ENCODE assay signal across 10 cellular contexts in the genomic region with DNA sequence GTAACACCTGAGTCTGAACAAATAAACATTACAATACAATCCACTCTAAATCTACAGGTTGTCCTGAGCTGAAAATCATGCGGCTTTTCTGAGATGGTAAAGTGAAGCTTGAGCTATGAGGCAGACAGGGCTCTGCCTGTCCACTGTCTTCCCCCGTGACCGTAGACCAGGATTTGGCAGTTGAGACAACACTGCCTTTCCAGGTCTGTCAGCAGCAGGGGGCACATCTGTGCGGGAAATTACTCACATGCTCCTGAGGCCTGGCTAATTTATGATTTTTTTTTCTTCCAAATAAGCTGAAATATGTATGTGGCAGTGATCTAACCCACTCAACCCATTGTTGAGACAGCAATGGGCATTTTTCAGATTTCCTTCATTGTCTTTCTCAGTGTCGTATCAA.
DNase-seq lines count a peak whose midpoint lies in the region; ATAC-seq and TF ChIP-seq lines count a peak whose summit lies in the region.
"Had no signal": no experiment of that assay in that cellular context is flagged by ENCODE, and none has a peak within 500 bp of the region (broad histone marks: within the 10 kb centered on the region; RNA-seq: fewer than 3 reads in every experiment).

No MANE protein-coding gene starts in this region.

- H3K9me3 Mint-ChIP-seq in activated T-cell treated with anti-CD3 and anti-CD28 coated beads, Interleukin-2, amount 50 U/mL, for 24 hours: peaks cover 17% of the 10 kb centered on the region

- ATAC-seq in heart left ventricle: peak; percentile 86 to 96 (median 94)
- no peak for ATAC-seq in GM18868 (IDR thresholded peaks at IDR 0.05; ENCODE audit: unreplicated experiment)
- ATAC-seq in HG02678 (IDR thresholded peaks at IDR 0.05; ENCODE audit: unreplicated experiment): no peak
- ATAC-seq: natural killer cell had no signal

- no peak overlapping the region for H3K4me3 Mint-ChIP-seq in activated T-cell treated with anti-CD3 and anti-CD28 coated beads, Interleukin-2, amount 50 U/mL, for 24 hours
- H3K4me3 Mint-ChIP-seq: natural killer cell had no signal

- H3K4me1 Mint-ChIP-seq in activated T-cell treated with anti-CD3 and anti-CD28 coated beads, Interleukin-2, amount 50 U/mL, for 24 hours (ENCODE audit: low read depth): no peaks in the 10 kb centered on the region
- H3K4me1 Mint-ChIP-seq: natural killer cell had no signal

- no peak overlapping the region for H3K27ac Mint-ChIP-seq in activated T-cell treated with anti-CD3 and anti-CD28 coated beads, Interleukin-2, amount 50 U/mL, for 24 hours
- H3K27ac Mint-ChIP-seq: natural killer cell had no signal

- WGBS in heart left ventricle, 4 donors: 35 to 48% (median 40%) methylated on average over 5 of the region's 5 CpGs

- TF ChIP-seq CTCF in heart left ventricle (IDR thresholded peaks at IDR 0.05): peak in 10 of 12 donors; percentile 10 to 56 (median 41)

- DNase-seq in NCI-H2107 treated with DMSO at 0.1 percent for 48 hours (lab: John Stamatoyannopoulos, UW; ENCODE audit: unreplicated experiment) (peak; percentile 11), NCI-H2107 (lab: John Stamatoyannopoulos, UW) (no peak), amniotic epithelial cell (ENCODE audit: low read depth) (peak; percentile 57), heart left ventricle (peak in 4 of 5 donors; percentile 61 to 72 (median 64)), smooth muscle cell of the brain vasculature (ENCODE audit: low read depth, low spot score) (peak; percentile 65)
- no peak for DNase-seq in activated T-cell treated with anti-CD3 and anti-CD28 coated beads, Interleukin-2, amount 50 U/mL, for 24 hours
- DNase-seq: natural killer cell had no signal

- peaks cover 0 to 18% (median 0%) of the 10 kb centered on the region in 12 donors for H3K9me3 ChIP-seq in heart left ventricle
- H3K9me3 ChIP-seq: ascending aorta had no signal

- no peaks in the 10 kb centered on the region for H3K27me3 ChIP-seq in heart left ventricle
- H3K27me3 ChIP-seq: ascending aorta had no signal

- peaks cover 0 to 32% (median 22%) of the 10 kb centered on the region in 12 donors for H3K4me1 ChIP-seq in heart left ventricle
- H3K4me1 ChIP-seq: ascending aorta had no signal

- peak overlapping the region in 11 of 12 donors; percentile 21 to 58 (median 48) for H3K27ac ChIP-seq in heart left ventricle
- H3K27ac ChIP-seq: ascending aorta had no signal

- TF ChIP-seq POLR2A in heart left ventricle (IDR thresholded peaks at IDR 0.05): no peak

- intact Hi-C loops in heart left ventricle (cut with DNase I): loop anchor here in 2 of 10 donors (10.0 kb wide), 1 partner anchor 187 kb away; no protein-coding TSS in a partner anchor

- no peaks in the 10 kb centered on the region for H3K27me3 Mint-ChIP-seq in activated T-cell treated with anti-CD3 and anti-CD28 coated beads, Interleukin-2, amount 50 U/mL, for 24 hours

- H3K4me3 ChIP-seq in heart left ventricle: no peak overlapping the region
- H3K4me3 ChIP-seq: ascending aorta had no signal

- H3K36me3 ChIP-seq in heart left ventricle: no peaks in the 10 kb centered on the region
- H3K36me3 ChIP-seq: ascending aorta had no signal

- H3K36me3 Mint-ChIP-seq in activated T-cell treated with anti-CD3 and anti-CD28 coated beads, Interleukin-2, amount 50 U/mL, for 24 hours (ENCODE audit: low read depth): no peaks in the 10 kb centered on the region
- H3K36me3 Mint-ChIP-seq: natural killer cell had no signal

Comparison
In these comparisons a context has a peak if more than half of its experiments do, and no peak if none do; other contexts are left out.
1. DNase-seq: peak in NCI-H2107 treated with DMSO at 0.1 percent for 48 hours (single experiment), amniotic epithelial cell (single experiment), heart left ventricle (4 of 5) and smooth muscle cell of the brain vasculature (single experiment); none in NCI-H2107 (single experiment) and activated T-cell treated with anti-CD3 and anti-CD28 coated beads, Interleukin-2, amount 50 U/mL, for 24 hours (single experiment).
2. ATAC-seq: peak in heart left ventricle (4 of 4); none in GM18868 (single experiment) and HG02678 (single experiment).